Comparison of ENCODE assay signal across 21 cellular contexts in the genomic region with DNA sequence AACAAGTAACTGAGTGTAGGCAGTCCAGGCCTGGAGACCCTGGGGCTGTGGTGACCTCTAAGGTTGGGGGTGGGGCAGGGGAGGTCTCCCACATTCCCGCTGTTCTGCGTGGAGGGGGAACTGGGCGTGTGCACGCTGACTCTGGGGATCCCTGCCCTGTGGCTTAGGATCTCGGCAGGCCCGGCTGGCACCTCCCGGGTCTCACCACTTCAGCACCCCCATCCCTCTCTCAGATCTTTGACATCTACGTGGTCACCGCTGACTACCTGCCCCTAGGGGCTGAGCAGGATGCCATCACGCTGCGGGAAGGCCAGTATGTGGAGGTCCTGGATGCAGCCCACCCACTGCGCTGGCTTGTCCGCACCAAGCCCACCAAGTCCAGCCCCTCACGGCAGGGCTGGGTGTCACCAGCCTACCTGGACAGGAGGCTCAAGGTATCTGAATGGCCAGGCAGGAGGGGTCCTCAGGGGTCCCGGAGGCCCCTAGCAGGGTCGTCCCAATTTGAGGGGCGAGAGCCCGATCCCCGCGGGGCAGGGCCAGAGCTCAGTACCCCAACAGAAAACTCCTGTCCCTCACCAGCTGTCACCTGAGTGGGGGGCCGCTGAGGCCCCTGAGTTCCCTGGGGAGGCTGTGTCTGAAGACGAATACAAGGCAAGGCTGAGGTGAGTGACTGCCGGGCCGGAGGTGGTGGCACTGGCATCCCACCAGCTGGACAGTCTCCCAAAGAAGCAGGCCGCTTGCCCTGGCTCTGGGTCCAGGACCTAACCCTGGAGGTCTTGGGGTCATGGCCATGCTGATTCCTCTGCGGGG.
DNase-seq lines count a peak whose midpoint lies in the region; ATAC-seq and TF ChIP-seq lines count a peak whose summit lies in the region.
"Had no signal": no experiment of that assay in that cellular context is flagged by ENCODE, and none has a peak within 500 bp of the region (broad histone marks: within the 10 kb centered on the region; RNA-seq: fewer than 3 reads in every experiment).

No MANE protein-coding gene starts in this region.

- no peak overlapping the region for H3K4me3 Mint-ChIP-seq in activated T-cell treated with anti-CD3 and anti-CD28 coated beads, Interleukin-2, amount 50 U/mL, for 24 hours
- H3K4me3 Mint-ChIP-seq in glutamatergic neuron (ENCODE audit: unreplicated experiment) (no peak overlapping the region), nephron progenitor cell (no peak overlapping the region), type B pancreatic cell (no peak overlapping the region)
- H3K4me3 Mint-ChIP-seq: activated CD8-positive, alpha-beta T cell treated with anti-CD3 and anti-CD28 coated beads, Interleukin-2, amount 10 ng/mL, durations not matched to agents 7 days and 5 days; stimulated activated naive CD8-positive, alpha-beta T cell treated with anti-CD3 and anti-CD28 coated beads, Interleukin-15, Interleukin-2, amounts not matched to agents 100 ng/mL and 50 ng/mL, for 24 hours; T-helper 1 cell treated with Interleukin-12 subunit alpha and Interleukin-12 subunit beta and Interleukin-4 antibody, amounts not matched to agents 30 μg/mL and 1 μg/mL, for 36 hours had no signal

- H3K27ac Mint-ChIP-seq in activated T-cell treated with anti-CD3 and anti-CD28 coated beads, Interleukin-2, amount 50 U/mL, for 24 hours: no peak overlapping the region
- H3K27ac Mint-ChIP-seq in glutamatergic neuron (ENCODE audit: unreplicated experiment) (no peak overlapping the region), nephron progenitor cell (no peak overlapping the region), type B pancreatic cell (no peak overlapping the region)
- H3K27ac Mint-ChIP-seq: activated CD8-positive, alpha-beta T cell treated with anti-CD3 and anti-CD28 coated beads, Interleukin-2, amount 10 ng/mL, durations not matched to agents 7 days and 5 days; stimulated activated naive CD8-positive, alpha-beta T cell treated with anti-CD3 and anti-CD28 coated beads, Interleukin-15, Interleukin-2, amounts not matched to agents 100 ng/mL and 50 ng/mL, for 24 hours; T-helper 1 cell treated with Interleukin-12 subunit alpha and Interleukin-12 subunit beta and Interleukin-4 antibody, amounts not matched to agents 30 μg/mL and 1 μg/mL, for 36 hours had no signal

- H3K36me3 Mint-ChIP-seq in activated T-cell treated with anti-CD3 and anti-CD28 coated beads, Interleukin-2, amount 50 U/mL, for 24 hours (ENCODE audit: low read depth): peaks cover 39% of the 10 kb centered on the region
- no peaks in the 10 kb centered on the region for H3K36me3 Mint-ChIP-seq in glutamatergic neuron (ENCODE audit: unreplicated experiment)
- peaks cover 18% of the 10 kb centered on the region for H3K36me3 Mint-ChIP-seq in nephron progenitor cell (ENCODE audit: low read depth)
- H3K36me3 Mint-ChIP-seq in type B pancreatic cell: no peaks in the 10 kb centered on the region

- DNase-seq in activated T-cell treated with anti-CD3 and anti-CD28 coated beads, Interleukin-2, amount 50 U/mL, for 24 hours: peak; percentile 13
- no peak for DNase-seq in activated T-cell treated with anti-CD3 and anti-CD28 coated beads, Interleukin-2, amount 50 U/mL, for 48 hours
- DNase-seq in glutamatergic neuron (peak; percentile 12), nephron progenitor cell (peak; percentile 0), type B pancreatic cell (ENCODE audit: extremely low spot score, unreplicated experiment) (peak; percentile 67), GM03348 (ENCODE audit: low spot score) (no peak), iPS-NIHi11 (ENCODE audit: low spot score) (no peak)
- DNase-seq: activated CD8-positive, alpha-beta T cell treated with anti-CD3 and anti-CD28 coated beads, Interleukin-2, amount 10 ng/mL, durations not matched to agents 7 days and 5 days; DMS 273 treated with DMSO at 0.1 percent for 48 hours; HCEC 1CT; NCI-H1436; NCI-H2171; NCI-H69; occipital lobe; stimulated activated CD4-positive, alpha-beta T cell treated with anti-CD3 and anti-CD28 coated beads, Interleukin-2, amount 100 ng/mL, for 48 hours had no signal

- ATAC-seq in GM19463 (IDR thresholded peaks at IDR 0.05; ENCODE audit: unreplicated experiment): no peak
- ATAC-seq: activated CD8-positive, alpha-beta T cell treated with anti-CD3 and anti-CD28 coated beads, Interleukin-2, amount 10 ng/mL, durations not matched to agents 7 days and 5 days; esophagus mucosa; gastroesophageal sphincter; left colon had no signal

- no peaks in the 10 kb centered on the region for H3K4me1 Mint-ChIP-seq in activated T-cell treated with anti-CD3 and anti-CD28 coated beads, Interleukin-2, amount 50 U/mL, for 24 hours (ENCODE audit: low read depth)
- H3K4me1 Mint-ChIP-seq in glutamatergic neuron (ENCODE audit: low read depth, unreplicated experiment) (no peaks in the 10 kb centered on the region), nephron progenitor cell (no peaks in the 10 kb centered on the region), type B pancreatic cell (ENCODE audit: unreplicated experiment) (no peaks in the 10 kb centered on the region)

- no peaks in the 10 kb centered on the region for H3K9me3 Mint-ChIP-seq in activated T-cell treated with anti-CD3 and anti-CD28 coated beads, Interleukin-2, amount 50 U/mL, for 24 hours
- H3K9me3 Mint-ChIP-seq in glutamatergic neuron (ENCODE audit: unreplicated experiment): no peaks in the 10 kb centered on the region
- no peaks in the 10 kb centered on the region for H3K9me3 Mint-ChIP-seq in nephron progenitor cell
- no peaks in the 10 kb centered on the region for H3K9me3 Mint-ChIP-seq in type B pancreatic cell
- H3K9me3 Mint-ChIP-seq: stimulated activated naive CD8-positive, alpha-beta T cell treated with anti-CD3 and anti-CD28 coated beads, Interleukin-15, Interleukin-2, amounts not matched to agents 100 ng/mL and 50 ng/mL, for 24 hours; T-helper 1 cell treated with Interleukin-12 subunit alpha and Interleukin-12 subunit beta and Interleukin-4 antibody, amounts not matched to agents 30 μg/mL and 1 μg/mL, for 36 hours had no signal

- TF ChIP-seq CTCF in glutamatergic neuron (IDR thresholded peaks at IDR 0.05; ENCODE audit: partially characterized antibody, unreplicated experiment) (no peak), nephron progenitor cell (IDR thresholded peaks at IDR 0.05) (no peak), type B pancreatic cell (conservative IDR thresholded peaks at IDR 0.05) (no peak)

- H3K27me3 Mint-ChIP-seq in activated T-cell treated with anti-CD3 and anti-CD28 coated beads, Interleukin-2, amount 50 U/mL, for 24 hours: no peaks in the 10 kb centered on the region
- H3K27me3 Mint-ChIP-seq in glutamatergic neuron (ENCODE audit: unreplicated experiment) (peaks cover 4% of the 10 kb centered on the region), nephron progenitor cell (ENCODE audit: low read depth, poor library complexity) (no peaks in the 10 kb centered on the region), type B pancreatic cell (no peaks in the 10 kb centered on the region)
- H3K27me3 Mint-ChIP-seq: stimulated activated naive CD8-positive, alpha-beta T cell treated with anti-CD3 and anti-CD28 coated beads, Interleukin-15, Interleukin-2, amounts not matched to agents 100 ng/mL and 50 ng/mL, for 24 hours had no signal

Comparison
In these comparisons a context has a peak if more than half of its experiments do, and no peak if none do; other contexts are left out.
1. DNase-seq: peak in activated T-cell treated with anti-CD3 and anti-CD28 coated beads, Interleukin-2, amount 50 U/mL, for 24 hours (single experiment), glutamatergic neuron (single experiment), nephron progenitor cell (single experiment) and type B pancreatic cell (single experiment); none in activated T-cell treated with anti-CD3 and anti-CD28 coated beads, Interleukin-2, amount 50 U/mL, for 48 hours (0 of 2), GM03348 (single experiment) and iPS-NIHi11 (single experiment).